ENCODE assay signal across 14 cellular contexts in genomic region chr5:37665272-37665671, GRCh38.
A peak's percentile ranks its signal among the peaks of the same experiment; 100 is the strongest.
DNase-seq lines count a peak whose midpoint lies in the region; ATAC-seq and TF ChIP-seq lines count a peak whose summit lies in the region.
"Had no signal": no experiment of that assay in that cellular context is flagged by ENCODE, and none has a peak within 500 bp of the region (broad histone marks: within the 10 kb centered on the region; RNA-seq: fewer than 3 reads in every experiment).

No MANE protein-coding gene starts in this region.

- no peaks in the 10 kb centered on the region for H3K9me3 ChIP-seq in SJCRH30 (replicated peaks)
- no peaks in the 10 kb centered on the region for H3K9me3 ChIP-seq in sigmoid colon
- no peaks in the 10 kb centered on the region for H3K9me3 ChIP-seq in breast epithelium

- intact Hi-C loops in sigmoid colon (cut with DNase I), result loop anchor here (5.0 kb wide), 2 partner anchors 48 to 168 kb away; no protein-coding TSS in a partner anchor
- intact Hi-C loops in breast epithelium (cut with DNase I; ENCODE audit: low total_unique reads), result no loop called here

- no peak for TF ChIP-seq POLR2A in sigmoid colon (IDR thresholded peaks at IDR 0.05)
- TF ChIP-seq POLR2A in breast epithelium (IDR thresholded peaks at IDR 0.05), result no peak

- H3K27me3 ChIP-seq in SJCRH30 (no peaks in the 10 kb centered on the region), sigmoid colon (no peaks in the 10 kb centered on the region), breast epithelium (no peaks in the 10 kb centered on the region)

- H3K27ac ChIP-seq in SJCRH30 (peak overlapping the region; percentile 45), sigmoid colon (peak overlapping the region; percentile 60 to 85 (median 78)), breast epithelium (no peak overlapping the region)
- H3K27ac ChIP-seq: 22Rv1, parathyroid adenoma had no signal

- TF ChIP-seq CTCF in fibroblast of pulmonary artery (IDR thresholded peaks at IDR 0.05; ENCODE audit: low read length, missing control alignments) (no peak), sigmoid colon (IDR thresholded peaks at IDR 0.05) (no peak), breast epithelium (IDR thresholded peaks at IDR 0.05) (no peak)

- 55 to 64% methylated on average over 1 of the region's 1 CpG for WGBS in sigmoid colon, 2 donors

- ATAC-seq in GM19351 (IDR thresholded peaks at IDR 0.05; ENCODE audit: unreplicated experiment), result no peak
- ATAC-seq: GM23338 had no signal

- H3K4me1 ChIP-seq in SJCRH30, result peaks cover 40% of the 10 kb centered on the region
- H3K4me1 ChIP-seq in sigmoid colon, result peaks cover 0 to 84% (median 62%) of the 10 kb centered on the region in 4 donors
- no peaks in the 10 kb centered on the region for H3K4me1 ChIP-seq in breast epithelium

- H3K4me3 ChIP-seq in SJCRH30 (no peak overlapping the region), fibroblast of pulmonary artery (replicated peaks; ENCODE audit: low read depth, low read length) (no peak overlapping the region), sigmoid colon (no peak overlapping the region), breast epithelium (no peak overlapping the region)
- H3K4me3 ChIP-seq: GM23338 had no signal

- TF ChIP-seq EP300 in sigmoid colon (IDR thresholded peaks at IDR 0.05), result no peak

- DNase-seq in NCI-H2171 treated with DMSO at 0.1 percent for 48 hours (lab: John Stamatoyannopoulos, UW) (peak; percentile 51), NCI-H2171 (lab: John Stamatoyannopoulos, UW) (no peak), SJCRH30 (peak in 1 of 2 experiments; percentile 25), fibroblast of pulmonary artery (ENCODE audit: low read depth) (peak; percentile 46), sigmoid colon (no peak), breast epithelium (ENCODE audit: low spot score in 2 of 2) (no peak), DMS79 treated with DMSO at 0.1 percent for 48 hours (lab: John Stamatoyannopoulos, UW) (no peak)
- DNase-seq: activated naive CD4-positive, alpha-beta T cell; effector CD8-positive, alpha-beta T cell; glutamatergic neuron had no signal

- H3K36me3 ChIP-seq in SJCRH30 (no peaks in the 10 kb centered on the region), sigmoid colon (no peaks in the 10 kb centered on the region), breast epithelium (no peaks in the 10 kb centered on the region)

Comparison
In these comparisons a context has a peak if more than half of its experiments do, and no peak if none do; other contexts are left out.
1. DNase-seq: peak in NCI-H2171 treated with DMSO at 0.1 percent for 48 hours (single experiment) and fibroblast of pulmonary artery (single experiment); none in NCI-H2171 (single experiment), sigmoid colon (single experiment), breast epithelium (0 of 2) and DMS79 treated with DMSO at 0.1 percent for 48 hours (single experiment).
2. H3K27ac ChIP-seq: peak in SJCRH30 (single experiment) and sigmoid colon (4 of 4); none in breast epithelium (0 of 2).